1 cellular context compared by ENCODE assay signal in the genomic region with DNA sequence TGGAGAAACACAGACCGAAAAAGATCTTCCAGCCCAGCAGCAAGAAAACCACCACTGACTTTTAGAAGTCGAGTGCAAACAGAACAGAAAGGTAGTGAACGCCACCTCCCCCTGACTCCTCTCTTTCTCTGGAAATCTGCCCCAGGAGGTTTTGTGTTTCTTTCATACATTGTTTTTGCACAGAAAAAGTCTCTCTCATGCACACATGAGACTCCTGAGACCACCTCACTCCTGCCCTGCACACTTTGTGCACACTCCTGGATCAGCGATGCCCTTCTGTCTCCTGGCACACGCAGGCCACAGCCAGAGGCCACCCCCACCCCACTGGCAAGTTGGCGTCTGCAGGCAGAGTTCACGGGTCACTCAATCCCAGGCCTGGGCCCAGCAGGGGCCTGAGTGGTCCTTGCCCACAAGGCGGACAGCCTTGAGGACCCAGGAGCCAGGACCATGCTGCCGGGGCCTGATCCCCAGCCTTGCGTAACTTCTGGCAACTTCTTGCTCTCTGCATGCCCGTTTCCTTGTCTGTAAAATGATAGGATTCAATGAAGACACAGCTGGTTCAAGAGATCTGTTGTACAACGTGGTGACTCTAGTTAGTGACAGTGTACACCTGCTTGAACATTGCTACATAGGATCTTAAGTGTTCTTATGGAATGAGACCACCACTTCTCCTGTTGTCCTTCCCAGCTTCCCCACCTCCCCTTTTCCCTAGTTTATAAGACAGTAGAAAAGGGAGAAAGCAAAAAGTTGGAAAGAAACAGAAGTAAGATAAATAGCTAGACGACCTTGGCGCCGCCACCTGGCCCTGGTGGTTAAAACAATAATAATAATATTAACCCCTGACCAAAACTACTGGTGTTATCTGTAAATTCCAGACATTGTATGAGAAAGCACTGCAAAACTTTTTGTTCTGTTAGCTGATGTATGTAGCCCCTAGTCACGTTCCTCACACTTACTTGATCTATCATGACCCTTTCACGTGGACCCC.
TF ChIP-seq lines count a peak whose summit lies in the region.

No MANE protein-coding gene starts in this region.

TF ChIP-seq in IMR-90, 13 proteins besides CTCF, POLR2A, EP300 and RAD21:
- TF ChIP-seq MAFK (IDR thresholded peaks at IDR 0.05; ENCODE audit: low read depth, low read length): no peak
- no peak for TF ChIP-seq NFE2L2 (IDR thresholded peaks at IDR 0.05; ENCODE audit: low read depth, low read length)
- no peak for TF ChIP-seq RFX5 (IDR thresholded peaks at IDR 0.05; ENCODE audit: low read depth, low read length)
- no peak for TF ChIP-seq BHLHE40 (IDR thresholded peaks at IDR 0.05; ENCODE audit: low read depth, low read length)
- no peak for TF ChIP-seq FOS (IDR thresholded peaks at IDR 0.05; ENCODE audit: low read depth, low read length)
- TF ChIP-seq, protein P1, sequence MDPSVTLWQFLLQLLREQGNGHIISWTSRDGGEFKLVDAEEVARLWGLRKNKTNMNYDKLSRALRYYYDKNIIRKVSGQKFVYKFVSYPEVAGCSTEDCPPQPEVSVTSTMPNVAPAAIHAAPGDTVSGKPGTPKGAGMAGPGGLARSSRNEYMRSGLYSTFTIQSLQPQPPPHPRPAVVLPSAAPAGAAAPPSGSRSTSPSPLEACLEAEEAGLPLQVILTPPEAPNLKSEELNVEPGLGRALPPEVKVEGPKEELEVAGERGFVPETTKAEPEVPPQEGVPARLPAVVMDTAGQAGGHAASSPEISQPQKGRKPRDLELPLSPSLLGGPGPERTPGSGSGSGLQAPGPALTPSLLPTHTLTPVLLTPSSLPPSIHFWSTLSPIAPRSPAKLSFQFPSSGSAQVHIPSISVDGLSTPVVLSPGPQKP (IDR thresholded peaks at IDR 0.05; ENCODE audit: borderline replicate concordance, low read depth, low read length): no peak
- TF ChIP-seq USF2 (IDR thresholded peaks at IDR 0.05; ENCODE audit: low read depth, low read length): no peak
- TF ChIP-seq SMC3 (IDR thresholded peaks at IDR 0.05; ENCODE audit: low read depth, low read length): no peak
- TF ChIP-seq CEBPB (IDR thresholded peaks at IDR 0.05; ENCODE audit: low read depth, low read length): no peak
- no peak for TF ChIP-seq MAZ (IDR thresholded peaks at IDR 0.05; ENCODE audit: borderline replicate concordance, low read depth, low read length)
- TF ChIP-seq CHD1 (IDR thresholded peaks at IDR 0.05; ENCODE audit: low read depth, low read length): no peak
- no peak for TF ChIP-seq MXI1 (IDR thresholded peaks at IDR 0.05; ENCODE audit: borderline replicate concordance, low read depth, low read length)
- no peak for TF ChIP-seq RCOR1 (IDR thresholded peaks at IDR 0.05; ENCODE audit: insufficient replicate concordance, low read length)
